8 cellular contexts compared by ENCODE assay signal in genomic region chrX:23743623-23743971, GRCh38. TPM values are rescaled to one million over a fixed set of nuclear protein-coding genes. Genes with fewer than 3 reads are reported as not detected.
A peak's percentile ranks its signal among the peaks of the same experiment; 100 is the strongest.
DNase-seq lines count a peak whose midpoint lies in the region; TF ChIP-seq lines count a peak whose summit lies in the region.
"Not testable (repeated sequence)": the region's sequence is repeated elsewhere in the genome, so short reads cannot be mapped to it uniquely, and the experiment has no call there.

No MANE protein-coding gene starts in this region.

- WGBS in HUES64, result 77% methylated on average over 14 of the region's 14 CpGs
- 64 to 96% (median 71%) methylated on average over 4 to 14 of the region's 14 CpGs for WGBS in adrenal gland, 4 donors
- 65% methylated on average over 12 of the region's 14 CpGs for WGBS in suprapubic skin

- H3K4me3 ChIP-seq in HUES64 (ENCODE audit: low read length), result peak overlapping the region; percentile 90
- H3K4me3 ChIP-seq in adrenal gland, result peak overlapping the region in 1 of 4 donors; percentile 64
- H3K4me3 ChIP-seq in epithelial cell of esophagus (ENCODE audit: low read length), result peak overlapping the region; percentile 62
- peak overlapping the region; percentile 73 to 77 for H3K4me3 ChIP-seq in neutrophil (ENCODE audit: low read depth in 1 of 2, low read length in 1 of 2)
- H3K4me3 ChIP-seq in suprapubic skin, result peak overlapping the region; percentile 70

- H3K27me3 Mint-ChIP-seq in CD14-positive monocyte (ENCODE audit: low read depth in 3 of 3); T-helper 2 cell treated with Interferon-gamma antibody and Interleukin-4, amounts not matched to agents 5 μg/mL and 100 μg/mL, for 36 hours (ENCODE audit: low read depth): not testable (repeated sequence)

- H3K9ac ChIP-seq in HUES64 (ENCODE audit: low read depth, low read length), result peak overlapping the region; percentile 52

- peak overlapping the region; percentile 83 to 85 for H3K4me3 Mint-ChIP-seq in CD14-positive monocyte
- H3K4me3 Mint-ChIP-seq in T-helper 2 cell treated with Interferon-gamma antibody and Interleukin-4, amounts not matched to agents 5 μg/mL and 100 μg/mL, for 36 hours, result peak overlapping the region; percentile 86

- H3K27ac Mint-ChIP-seq in CD14-positive monocyte, result peak overlapping the region; percentile 92 to 97 (median 95)
- H3K27ac Mint-ChIP-seq in T-helper 2 cell treated with Interferon-gamma antibody and Interleukin-4, amounts not matched to agents 5 μg/mL and 100 μg/mL, for 36 hours, result peak overlapping the region; percentile 87

- not testable (repeated sequence) for TF ChIP-seq CTCF in CD14-positive monocyte (IDR thresholded peaks at IDR 0.05); adrenal gland (IDR thresholded peaks at IDR 0.05); epithelial cell of esophagus (IDR thresholded peaks at IDR 0.05; ENCODE audit: insufficient read depth, low read depth, low read length, missing control alignments); neutrophil (IDR thresholded peaks at IDR 0.05); suprapubic skin (IDR thresholded peaks at IDR 0.05)

- TF ChIP-seq POLR2A in adrenal gland (IDR thresholded peaks at IDR 0.05); suprapubic skin (IDR thresholded peaks at IDR 0.05): not testable (repeated sequence)

- not testable (repeated sequence) for DNase-seq in CD14-positive monocyte (ENCODE audit: low spot score); T-helper 2 cell treated with Interferon-gamma antibody and Interleukin-4, amounts not matched to agents 5 μg/mL and 100 μg/mL, for 36 hours (ENCODE audit: low spot score); adrenal gland; epithelial cell of esophagus (ENCODE audit: low read depth); suprapubic skin (ENCODE audit: low spot score in 2 of 2)

- not testable (repeated sequence) for H3K9me3 ChIP-seq in HUES64 (ENCODE audit: insufficient read depth, low read depth, low read length); adrenal gland (replicated peaks in 1 of 3); neutrophil; suprapubic skin

- H3K36me3 Mint-ChIP-seq in CD14-positive monocyte; T-helper 2 cell treated with Interferon-gamma antibody and Interleukin-4, amounts not matched to agents 5 μg/mL and 100 μg/mL, for 36 hours (ENCODE audit: low read depth): not testable (repeated sequence)

- not testable (repeated sequence) for H3K27me3 ChIP-seq in HUES64 (ENCODE audit: insufficient read depth, low read length); adrenal gland; layer of hippocampus (ENCODE audit: control insufficient read depth, insufficient read depth, low read length); neutrophil; suprapubic skin

- not testable (repeated sequence) for H3K4me1 ChIP-seq in HUES64 (ENCODE audit: insufficient read depth, low read length); adrenal gland (replicated peaks in 1 of 2); suprapubic skin
- peaks cover 6 to 13% of the 10 kb centered on the region in 2 experiments for H3K4me1 ChIP-seq in neutrophil (ENCODE audit: control insufficient read depth in 1 of 2, insufficient read depth in 1 of 2, low read depth in 1 of 2, low read length in 1 of 2)

- H3K36me3 ChIP-seq in HUES64 (ENCODE audit: insufficient read depth, low read length); adrenal gland (replicated peaks in 1 of 2); neutrophil; suprapubic skin: not testable (repeated sequence)

- peaks cover 0 to 12% (median 0%) of the 10 kb centered on the region in 7 donors for H3K9me3 Mint-ChIP-seq in CD14-positive monocyte
- not testable (repeated sequence) for H3K9me3 Mint-ChIP-seq in T-helper 2 cell treated with Interferon-gamma antibody and Interleukin-4, amounts not matched to agents 5 μg/mL and 100 μg/mL, for 36 hours

- H3K4me1 Mint-ChIP-seq in CD14-positive monocyte, result peaks cover 36% of the 10 kb centered on the region
- H3K4me1 Mint-ChIP-seq in T-helper 2 cell treated with Interferon-gamma antibody and Interleukin-4, amounts not matched to agents 5 μg/mL and 100 μg/mL, for 36 hours (ENCODE audit: low read depth), result peaks cover 22% of the 10 kb centered on the region

- H3K27ac ChIP-seq in HUES64 (ENCODE audit: low read depth, low read length) (peak overlapping the region; percentile 46; the same call in 1 of the 2 replicates), adrenal gland (peak overlapping the region in 4 of 5 donors; percentile 45 to 93 (median 88)), layer of hippocampus (ENCODE audit: low read depth, low read length) (peak overlapping the region; percentile 21), neutrophil (peak overlapping the region; percentile 94), suprapubic skin (peak overlapping the region; percentile 98)

- intact Hi-C loops in CD14-positive monocyte (cut with micrococcal nuclease), result loop anchor here in 1 of 2 donors (5.0 kb wide), 1 partner anchor 39 kb away; the partner anchor contains the start of gene SAT1
- intact Hi-C loops in adrenal gland (cut with DNase I), result not testable (repeated sequence)

- TF ChIP-seq EP300 in suprapubic skin (IDR thresholded peaks at IDR 0.05), result not testable (repeated sequence)

RNA-seq across cellular contexts. Expression of gene ACOT9, which starts 0.5 kb away (rescaled TPM):
- polyA plus RNA-seq in CD14-positive monocyte (10 to 100 TPM; 49.2 to 51.8 TPM), adrenal gland (10 to 100 TPM; 37.2 to 58.3 (median 56.8) TPM)
- 25.7 TPM for polyA plus RNA-seq in HUES64 (2013, experiment 1 of 2)
- polyA plus RNA-seq in HUES64 (2013, experiment 2 of 2), result 25.7 TPM
- total RNA-seq in adrenal gland (10 to 100 TPM; 18.4 to 40.7 (median 35.9) TPM), suprapubic skin (10 to 100 TPM; 14.9 to 18.5 (median 16.2) TPM)

RNA-seq across cellular contexts. Expression of gene SAT1, which starts 39.4 kb away (rescaled TPM):
- polyA plus RNA-seq in CD14-positive monocyte (100 to 1,000 TPM; 897 to 970 TPM), adrenal gland (100 to 1,000 TPM; 358 to 811 (median 522) TPM)
- 46.4 TPM for polyA plus RNA-seq in HUES64 (2013, experiment 1 of 2)
- 70.9 TPM for polyA plus RNA-seq in HUES64 (2013, experiment 2 of 2)
- total RNA-seq in adrenal gland (100 to 1,000 TPM; 238 to 905 (median 378) TPM), suprapubic skin (100 to 1,000 TPM; 131 to 357 (median 202) TPM)

Comparison
In these comparisons a context has a peak if more than half of its experiments do, and no peak if none do; other contexts are left out.
1. H3K27ac ChIP-seq: peak in every context shown above with its lines; median percentile 98 in suprapubic skin; 94 in neutrophil; 88 in adrenal gland; 46 in HUES64; 21 in layer of hippocampus.